8 cellular contexts compared by ENCODE assay signal in genomic region chr12:6647083-6647604, GRCh38. TPM values are rescaled to one million over a fixed set of nuclear protein-coding genes. Genes with fewer than 3 reads are reported as not detected.
DNase-seq lines count a peak whose midpoint lies in the region; ATAC-seq lines count a peak whose summit lies in the region.

Gene ACRBP, minus strand, starts transcription at chr12:6647432. Its CDS starts 66 bp downstream, at chr12:6647366.

- H3K27ac Mint-ChIP-seq in CD4-positive, CD25-positive, alpha-beta regulatory T cell: peak within 1 kb of the TSS in 2 of 3 donors; percentile 8 to 74
- H3K27ac Mint-ChIP-seq in activated naive CD4-positive, alpha-beta T cell treated with anti-CD3 and anti-CD28 coated beads, Interleukin-2, amount 50 U/mL, for 72 hours: peak within 1 kb of the TSS; percentile 23 to 80

- H3K4me3 Mint-ChIP-seq in CD4-positive, CD25-positive, alpha-beta regulatory T cell: peak within 1 kb of the TSS in 3 of 4 donors; percentile 56 to 62 (median 57)

- H3K9me3 ChIP-seq in CD4-positive, CD25-positive, alpha-beta regulatory T cell (ENCODE audit: control insufficient read depth in 2 of 2, low read length in 2 of 2): peaks cover 12 to 14% of the 10 kb centered on the region in 2 experiments

- DNase-seq in CD4-positive, CD25-positive, alpha-beta regulatory T cell: peak in 2 of 3 donors; percentile 12 to 45
- DNase-seq in activated naive CD4-positive, alpha-beta T cell treated with anti-CD3 and anti-CD28 coated beads, Interleukin-2, amount 50 U/mL, for 72 hours (ENCODE audit: low spot score in 2 of 2): peak; percentile 55 to 69
- DNase-seq in head of caudate nucleus (peak; percentile 31 to 84 (median 70)), occipital lobe (lab: John Stamatoyannopoulos, UW) (peak; percentile 52), GF-D8 (lab: John Stamatoyannopoulos, UW) (no peak)
- DNase-seq in NK-92 treated with Interleukin-12 subunit alpha and Interleukin-12 subunit beta, amount 100 ng/mL, for 24 hours (lab: John Stamatoyannopoulos, UW): no peak

- intact Hi-C loops in head of caudate nucleus (cut with DNase I): no loop called here

- H3K27me3 Mint-ChIP-seq in CD4-positive, CD25-positive, alpha-beta regulatory T cell: no peaks in the 10 kb centered on the region

- peaks cover 0 to 18% (median 4%) of the 10 kb centered on the region in 4 donors for H3K4me1 Mint-ChIP-seq in CD4-positive, CD25-positive, alpha-beta regulatory T cell

- H3K4me1 ChIP-seq in CD4-positive, CD25-positive, alpha-beta regulatory T cell (ENCODE audit: control insufficient read depth, insufficient read depth, low read length, poor library complexity, severe bottlenecking): peaks cover 8% of the 10 kb centered on the region

- H3K27ac ChIP-seq in CD4-positive, CD25-positive, alpha-beta regulatory T cell (ENCODE audit: insufficient read depth, low read length, poor library complexity, severe bottlenecking): no peak within 1 kb of the TSS

- no peak within 1 kb of the TSS for H3K4me3 ChIP-seq in CD4-positive, CD25-positive, alpha-beta regulatory T cell (ENCODE audit: low read depth, low read length)

- peaks cover 18% of the 10 kb centered on the region for H3K36me3 ChIP-seq in CD4-positive, CD25-positive, alpha-beta regulatory T cell (ENCODE audit: control insufficient read depth, insufficient read depth, low read length)

- H3K9me3 Mint-ChIP-seq in CD4-positive, CD25-positive, alpha-beta regulatory T cell: peaks cover 0 to 17% (median 3%) of the 10 kb centered on the region in 7 donors
- peaks cover 6 to 16% of the 10 kb centered on the region in 2 donors for H3K9me3 Mint-ChIP-seq in activated naive CD4-positive, alpha-beta T cell treated with anti-CD3 and anti-CD28 coated beads, Interleukin-2, amount 50 U/mL, for 72 hours

- peaks cover 38% of the 10 kb centered on the region for H3K36me3 Mint-ChIP-seq in CD4-positive, CD25-positive, alpha-beta regulatory T cell
- peaks cover 18 to 43% of the 10 kb centered on the region in 2 donors for H3K36me3 Mint-ChIP-seq in activated naive CD4-positive, alpha-beta T cell treated with anti-CD3 and anti-CD28 coated beads, Interleukin-2, amount 50 U/mL, for 72 hours

- ATAC-seq in CD4-positive, CD25-positive, alpha-beta regulatory T cell (ENCODE audit: low read depth in 2 of 2): peak; percentile 55 to 56
- ATAC-seq in HG03354 (IDR thresholded peaks at IDR 0.05; ENCODE audit: poor library complexity, severe bottlenecking, unreplicated experiment) (peak; percentile 64), HG03342 (IDR thresholded peaks at IDR 0.05; ENCODE audit: unreplicated experiment) (no peak)
- ATAC-seq in activated naive CD4-positive, alpha-beta T cell treated with anti-CD3 and anti-CD28 coated beads, Interleukin-2, amount 50 U/mL, for 72 hours: peak; percentile 78 to 91

- H3K27me3 ChIP-seq in CD4-positive, CD25-positive, alpha-beta regulatory T cell (ENCODE audit: control insufficient read depth, insufficient read depth, low read length): no peaks in the 10 kb centered on the region

RNA-seq across cellular contexts. Expression of gene ACRBP, which starts in this region (rescaled TPM):
- 13.7 TPM for total RNA-seq in CD4-positive, CD25-positive, alpha-beta regulatory T cell
- polyA plus RNA-seq in CD4-positive, CD25-positive, alpha-beta regulatory T cell: under 1 TPM in 1 of 4 donors, not detected in 3; 0.41 TPM
- 1 to 10 TPM; 2.1 to 2.8 TPM for total RNA-seq in activated naive CD4-positive, alpha-beta T cell treated with anti-CD3 and anti-CD28 coated beads, Interleukin-2, amount 50 U/mL, for 72 hours
- 0.62 TPM for total RNA-seq in occipital lobe

Comparison
In these comparisons a context has a peak if more than half of its experiments do, and no peak if none do; other contexts are left out.
1. Peak in DNase-seq in occipital lobe; RNA of the gene not detected or under 1 TPM.
2. DNase-seq: peak in CD4-positive, CD25-positive, alpha-beta regulatory T cell (2 of 3), activated naive CD4-positive, alpha-beta T cell treated with anti-CD3 and anti-CD28 coated beads, Interleukin-2, amount 50 U/mL, for 72 hours (2 of 2) and head of caudate nucleus (42 of 42); none in NK-92 treated with Interleukin-12 subunit alpha and Interleukin-12 subunit beta, amount 100 ng/mL, for 24 hours (single experiment) and GF-D8 (single experiment).